Comparison of ENCODE assay signal across 26 cellular contexts in the genomic region with DNA sequence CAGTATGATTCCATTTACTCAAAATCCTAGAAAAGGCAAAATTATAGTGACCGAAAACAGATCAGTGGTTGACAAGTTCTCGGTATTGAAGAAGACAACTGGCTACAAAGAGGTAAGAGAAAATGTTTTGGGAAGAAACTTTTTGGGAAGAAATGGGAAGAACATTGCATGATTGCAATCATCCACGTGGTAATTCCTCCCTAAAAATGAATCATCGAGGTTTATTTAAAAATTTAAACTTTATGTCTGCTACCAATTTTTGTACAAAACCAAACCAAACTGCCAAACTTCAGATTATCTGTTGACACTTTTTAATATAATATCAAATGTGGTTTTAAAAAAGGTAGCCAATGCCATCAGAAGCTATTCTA. TPM values are rescaled to one million over a fixed set of nuclear protein-coding genes. Genes with fewer than 3 reads are reported as not detected.
DNase-seq lines count a peak whose midpoint lies in the region; ATAC-seq and TF ChIP-seq lines count a peak whose summit lies in the region.
"Had no signal": no experiment of that assay in that cellular context is flagged by ENCODE, and none has a peak within 500 bp of the region (broad histone marks: within the 10 kb centered on the region; RNA-seq: fewer than 3 reads in every experiment).

No MANE protein-coding gene starts in this region.

- no peaks in the 10 kb centered on the region for H3K9me2 ChIP-seq in PC-9 (ENCODE audit: insufficient read depth)

- peaks cover 98% of the 10 kb centered on the region for H3K79me2 ChIP-seq in PC-9 (ENCODE audit: low read depth)
- peaks cover 100% of the 10 kb centered on the region for H3K79me2 ChIP-seq in fibroblast of lung (ENCODE audit: control insufficient read depth, insufficient read depth, low read length)

- H3K9me3 ChIP-seq in PC-9 (ENCODE audit: insufficient read depth, low read depth), result no peaks in the 10 kb centered on the region
- no peaks in the 10 kb centered on the region for H3K9me3 ChIP-seq in fibroblast of lung (ENCODE audit: control insufficient read depth, insufficient read depth, low read depth, low read length)
- H3K9me3 ChIP-seq: gastroesophageal sphincter, uterus had no signal

- H4K20me1 ChIP-seq in PC-9 (ENCODE audit: insufficient read depth), result 0 out of 2 replicates have a peak, but pooled peaks cover 16% of the 10 kb centered on the region
- H4K20me1 ChIP-seq in fibroblast of lung (ENCODE audit: control insufficient read depth, extremely low read depth, insufficient read depth, low read length), result peaks cover 2% of the 10 kb centered on the region

- intact Hi-C loops in PC-9 (cut with micrococcal nuclease; ENCODE audit: unreplicated experiment), result no loop called here

- POLR2A ChIA-PET in PC-9 (lab: Charles Lee; ENCODE audit: unreplicated experiment), result interaction anchor here (0.6 kb wide), 1 partner anchor 87 kb away, joined by 5 read pairs; no protein-coding TSS in a partner anchor

- no peak overlapping the region for H2AFZ ChIP-seq in PC-9
- no peak overlapping the region for H2AFZ ChIP-seq in fibroblast of lung (ENCODE audit: low read length)

- H3F3A ChIP-seq in PC-9 (ENCODE audit: insufficient read depth, low read depth), result peaks cover 53% of the 10 kb centered on the region

- H3K27ac ChIP-seq in PC-9 (peak overlapping the region; percentile 68), fibroblast of lung (ENCODE audit: insufficient read depth, low read length) (peak overlapping the region; percentile 44)
- H3K27ac ChIP-seq: C4-2B, uterus had no signal

- no peak overlapping the region for H3K4me3 Mint-ChIP-seq in activated naive CD8-positive, alpha-beta T cell treated with anti-CD3 and anti-CD28 coated beads, Interleukin-2, amount 50 U/mL, for 24 hours
- H3K4me3 Mint-ChIP-seq in activated naive CD8-positive, alpha-beta T cell treated with anti-CD3 and anti-CD28 coated beads for 36 hours, result no peak overlapping the region
- H3K4me3 Mint-ChIP-seq in type B pancreatic cell, result no peak overlapping the region
- H3K4me3 Mint-ChIP-seq: activated CD4-positive, alpha-beta memory T cell treated with anti-CD3 and anti-CD28 coated beads, Interleukin-2, amount 10 ng/mL, durations not matched to agents 7 days and 5 days; activated naive CD8-positive, alpha-beta T cell; dendritic cell treated with granulocyte-macrophage colony-stimulating factor and Interleukin-4, amounts not matched to agents 40 ng/mL and 50 ng/mL, for 4 days; nephron progenitor cell; T-helper 1 cell treated with Interleukin-12 subunit alpha and Interleukin-12 subunit beta and Interleukin-4 antibody, amounts not matched to agents 30 μg/mL and 1 μg/mL, for 36 hours had no signal

- no TSS peak for BruUV-seq in PC-9 (replicated peaks; lab: Mats Ljungman, UMichigan)

- peaks cover 37% of the 10 kb centered on the region for H3K4me1 Mint-ChIP-seq in activated naive CD8-positive, alpha-beta T cell treated with anti-CD3 and anti-CD28 coated beads, Interleukin-2, amount 50 U/mL, for 24 hours
- peaks cover 39% of the 10 kb centered on the region for H3K4me1 Mint-ChIP-seq in activated naive CD8-positive, alpha-beta T cell treated with anti-CD3 and anti-CD28 coated beads for 36 hours
- peaks cover 8% of the 10 kb centered on the region for H3K4me1 Mint-ChIP-seq in type B pancreatic cell (ENCODE audit: unreplicated experiment)

- H3K4me1 ChIP-seq in PC-9 (replicated peaks; ENCODE audit: insufficient read depth) (peaks cover 57% of the 10 kb centered on the region), fibroblast of lung (ENCODE audit: control insufficient read depth, extremely low read depth, insufficient read depth, low read length) (peaks cover 9% of the 10 kb centered on the region)
- H3K4me1 ChIP-seq: uterus had no signal

- peaks cover 3% of the 10 kb centered on the region for H3K36me3 Mint-ChIP-seq in activated naive CD8-positive, alpha-beta T cell treated with anti-CD3 and anti-CD28 coated beads, Interleukin-2, amount 50 U/mL, for 24 hours (ENCODE audit: low read depth)
- peaks cover 10% of the 10 kb centered on the region for H3K36me3 Mint-ChIP-seq in activated naive CD8-positive, alpha-beta T cell treated with anti-CD3 and anti-CD28 coated beads for 36 hours
- peaks cover 8% of the 10 kb centered on the region for H3K36me3 Mint-ChIP-seq in type B pancreatic cell

- H3K36me3 ChIP-seq in PC-9 (ENCODE audit: low read depth), result 0 out of 2 replicates have a peak, but pooled peaks cover 9% of the 10 kb centered on the region
- H3K36me3 ChIP-seq in fibroblast of lung (ENCODE audit: control insufficient read depth, insufficient read depth, low read length), result peaks cover 3% of the 10 kb centered on the region
- H3K36me3 ChIP-seq: gastroesophageal sphincter, uterus had no signal

- H3K27me3 ChIP-seq in PC-9 (ENCODE audit: insufficient read depth, low read depth), result no peaks in the 10 kb centered on the region
- H3K27me3 ChIP-seq in fibroblast of lung (ENCODE audit: control insufficient read depth, insufficient read depth, low read length), result no peaks in the 10 kb centered on the region
- H3K27me3 ChIP-seq: gastroesophageal sphincter, uterus had no signal

- peak overlapping the region; percentile 49 for H3K27ac Mint-ChIP-seq in activated naive CD8-positive, alpha-beta T cell treated with anti-CD3 and anti-CD28 coated beads, Interleukin-2, amount 50 U/mL, for 24 hours
- no peak overlapping the region for H3K27ac Mint-ChIP-seq in activated naive CD8-positive, alpha-beta T cell treated with anti-CD3 and anti-CD28 coated beads for 36 hours
- peak overlapping the region; percentile 71 for H3K27ac Mint-ChIP-seq in type B pancreatic cell
- H3K27ac Mint-ChIP-seq: activated CD4-positive, alpha-beta memory T cell treated with anti-CD3 and anti-CD28 coated beads, Interleukin-2, amount 10 ng/mL, durations not matched to agents 7 days and 5 days; dendritic cell treated with granulocyte-macrophage colony-stimulating factor and Interleukin-4, amounts not matched to agents 40 ng/mL and 50 ng/mL, for 4 days; T-helper 1 cell treated with Interleukin-12 subunit alpha and Interleukin-12 subunit beta and Interleukin-4 antibody, amounts not matched to agents 30 μg/mL and 1 μg/mL, for 36 hours had no signal

- no peaks in the 10 kb centered on the region for H3K9me3 Mint-ChIP-seq in activated naive CD8-positive, alpha-beta T cell treated with anti-CD3 and anti-CD28 coated beads, Interleukin-2, amount 50 U/mL, for 24 hours
- H3K9me3 Mint-ChIP-seq in activated naive CD8-positive, alpha-beta T cell treated with anti-CD3 and anti-CD28 coated beads for 36 hours, result peaks cover 2% of the 10 kb centered on the region
- H3K9me3 Mint-ChIP-seq in type B pancreatic cell, result no peaks in the 10 kb centered on the region
- H3K9me3 Mint-ChIP-seq: activated T-cell treated with anti-CD3 and anti-CD28 coated beads, Interleukin-2, amount 50 U/mL, for 72 hours; dendritic cell treated with granulocyte-macrophage colony-stimulating factor and Interleukin-4, amounts not matched to agents 40 ng/mL and 50 ng/mL, for 4 days had no signal

- no peaks in the 10 kb centered on the region for H3K27me3 Mint-ChIP-seq in activated naive CD8-positive, alpha-beta T cell treated with anti-CD3 and anti-CD28 coated beads, Interleukin-2, amount 50 U/mL, for 24 hours
- H3K27me3 Mint-ChIP-seq in activated naive CD8-positive, alpha-beta T cell treated with anti-CD3 and anti-CD28 coated beads for 36 hours, result no peaks in the 10 kb centered on the region
- H3K27me3 Mint-ChIP-seq in type B pancreatic cell, result no peaks in the 10 kb centered on the region
- H3K27me3 Mint-ChIP-seq: activated CD4-positive, alpha-beta memory T cell treated with anti-CD3 and anti-CD28 coated beads, Interleukin-2, amount 10 ng/mL, durations not matched to agents 7 days and 5 days; activated naive CD8-positive, alpha-beta T cell; dendritic cell treated with granulocyte-macrophage colony-stimulating factor and Interleukin-4, amounts not matched to agents 40 ng/mL and 50 ng/mL, for 4 days had no signal

- no peak overlapping the region for H3K9ac ChIP-seq in fibroblast of lung (ENCODE audit: insufficient read depth, low read length)

- H3K4me2 ChIP-seq in PC-9 (peak overlapping the region; percentile 52), fibroblast of lung (ENCODE audit: extremely low read depth, insufficient read depth, low read length) (peak overlapping the region; percentile 58)

- ATAC-seq in activated naive CD8-positive, alpha-beta T cell treated with anti-CD3 and anti-CD28 coated beads, Interleukin-2, amount 50 U/mL, for 24 hours, result no peak
- no peak for ATAC-seq in GM19351 (IDR thresholded peaks at IDR 0.05; ENCODE audit: unreplicated experiment)
- ATAC-seq: activated T-cell treated with anti-CD3 and anti-CD28 coated beads, Interleukin-2, amount 50 U/mL, for 72 hours; gastroesophageal sphincter; GM12878; Right ventricle myocardium inferior had no signal

- no peak overlapping the region for H3K4me3 ChIP-seq in PC-9
- H3K4me3 ChIP-seq in fibroblast of lung (replicated peaks in 1 of 4; ENCODE audit: control extremely low read depth in 1 of 4, insufficient read depth in 1 of 4, low read depth in 3 of 4, low read length in 4 of 4), result peak overlapping the region in 2 of 4 experiments; percentile 21 to 25
- H3K4me3 ChIP-seq: gastroesophageal sphincter, GM12878, uterus had no signal

- CTCF ChIA-PET in PC-9 (lab: Charles Lee), result interaction anchor here (0.6 kb wide), 1 partner anchor 51 kb away, joined by 4 read pairs; no protein-coding TSS in a partner anchor

- TF ChIP-seq CTCF in PC-9 (conservative IDR thresholded peaks at IDR 0.05) (no peak), fibroblast of lung (conservative IDR thresholded peaks at IDR 0.05 in 1 of 2, IDR thresholded peaks at IDR 0.05 in 1 of 2; ENCODE audit: low read depth in 1 of 2, low read length in 2 of 2) (no peak), type B pancreatic cell (conservative IDR thresholded peaks at IDR 0.05) (no peak)

- DNase-seq in activated naive CD8-positive, alpha-beta T cell treated with anti-CD3 and anti-CD28 coated beads, Interleukin-2, amount 50 U/mL, for 24 hours, result no peak
- no peak for DNase-seq in activated naive CD8-positive, alpha-beta T cell treated with anti-CD3 and anti-CD28 coated beads for 36 hours
- DNase-seq in PC-9, result no peak
- DNase-seq in fibroblast of lung (ENCODE audit: low read depth in 2 of 2), result peak in 1 of 2 donors; percentile 49
- no peak for DNase-seq in type B pancreatic cell (ENCODE audit: extremely low spot score, unreplicated experiment)
- DNase-seq in COLO829 (ENCODE audit: low spot score), result no peak
- no peak for DNase-seq in SIG-M5 treated with dmso at 0.1 percent for 504 hours (lab: John Stamatoyannopoulos, UW; ENCODE audit: unreplicated experiment)
- DNase-seq: activated CD4-positive, alpha-beta memory T cell treated with anti-CD3 and anti-CD28 coated beads, Interleukin-2, amount 10 ng/mL, durations not matched to agents 7 days and 5 days; activated T-cell treated with anti-CD3 and anti-CD28 coated beads, Interleukin-2, amount 50 U/mL, for 72 hours; DMS 273 treated with DMSO at 0.1 percent for 48 hours; GF-D8; KBM-7; NCI-H187 treated with DMSO at 0.1 percent for 48 hours; NCI-H345; nephron progenitor cell; NK-92 treated with Interleukin-12 subunit alpha and Interleukin-12 subunit beta, amount 100 ng/mL, for 24 hours; substantia nigra; uterus had no signal

RNA-seq across cellular contexts. Expression of a gene that starts 8.1 kb away (rescaled TPM):
- 10 to 100 TPM; 13.5 to 14.1 TPM for total RNA-seq in activated naive CD8-positive, alpha-beta T cell treated with anti-CD3 and anti-CD28 coated beads for 36 hours
- total RNA-seq in PC-9 (2021) (41.4 and 57.6 TPM in 2 replicates), fibroblast of lung (71.7 and 108 TPM in 2 replicates), type B pancreatic cell (ENCODE audit: low replicate concordance) (22.3 and 26.6 TPM in 2 replicates)
- polyA plus RNA-seq in fibroblast of lung, result 96.3 and 103 TPM in 2 replicates
- 75.4 and 85.6 TPM in 2 replicates for polyA plus RNA-seq in fibroblast of lung (2012)
- 28.3 and 42.8 TPM in 2 replicates for polyA minus RNA-seq in fibroblast of lung (ENCODE audit: low replicate concordance)
